34 cellular contexts compared by ENCODE assay signal in genomic region chr12:32343496-32343895, GRCh38.
"Had no signal": no experiment of that assay in that cellular context is flagged by ENCODE, and none has a peak within 500 bp of the region (broad histone marks: within the 10 kb centered on the region; RNA-seq: fewer than 3 reads in every experiment).

No MANE protein-coding gene starts in this region.

- H3K36me3 ChIP-seq: adrenal gland, cardiac muscle cell, suprapubic skin had no signal

- H3K4me3 Mint-ChIP-seq: activated CD4-positive, alpha-beta memory T cell treated with anti-CD3 and anti-CD28 coated beads for 36 hours; activated CD4-positive, alpha-beta T cell treated with anti-CD3 and anti-CD28 coated beads, Interleukin-2, amount 10 ng/mL, durations not matched to agents 24 days and 14 days; activated naive CD8-positive, alpha-beta T cell; activated T-cell treated with anti-CD3 and anti-CD28 coated beads, Interleukin-2, amount 50 U/mL, for 24 hours; brain; effector memory CD8-positive, alpha-beta T cell; memory B cell; naive thymus-derived CD4-positive, alpha-beta T cell; stimulated activated memory B cell treated with anti-CD40 and anti-IgM and Interleukin-4, amounts not matched to agents 10 μg/mL and 1 μg/mL and 100 μg/mL, for 72 hours had no signal

- FAIRE-seq: keratinocyte, TTC549 had no signal

- H2AFZ ChIP-seq: parathyroid adenoma had no signal

- H3K4me2 ChIP-seq: smooth muscle cell had no signal

- H3K4me1 Mint-ChIP-seq: activated CD4-positive, alpha-beta T cell treated with anti-CD3 and anti-CD28 coated beads, Interleukin-2, amount 10 ng/mL, durations not matched to agents 24 days and 14 days; brain; naive thymus-derived CD4-positive, alpha-beta T cell; stimulated activated memory B cell treated with anti-CD40 and anti-IgM and Interleukin-4, amounts not matched to agents 10 μg/mL and 1 μg/mL and 100 μg/mL, for 72 hours had no signal

- ATAC-seq: effector memory CD8-positive, alpha-beta T cell; gastroesophageal sphincter; left cardiac atrium; naive thymus-derived CD4-positive, alpha-beta T cell; psoas muscle; stimulated activated memory B cell treated with anti-CD40 and anti-IgM and Interleukin-4, amounts not matched to agents 10 μg/mL and 1 μg/mL and 100 μg/mL, for 72 hours had no signal

- H3K4me1 ChIP-seq: adrenal gland, ascending aorta, gastroesophageal sphincter, parathyroid adenoma, psoas muscle, suprapubic skin, tibial artery had no signal

- H3K27ac ChIP-seq: adrenal gland, ascending aorta, cardiac muscle cell, gastroesophageal sphincter, parathyroid adenoma, psoas muscle, suprapubic skin, tibial artery, VCaP had no signal

- H3K9me3 Mint-ChIP-seq: activated CD4-positive, alpha-beta memory T cell treated with anti-CD3 and anti-CD28 coated beads for 36 hours; activated CD4-positive, alpha-beta T cell treated with anti-CD3 and anti-CD28 coated beads, Interleukin-2, amount 10 ng/mL, durations not matched to agents 24 days and 14 days; activated T-cell treated with anti-CD3 and anti-CD28 coated beads, Interleukin-2, amount 50 U/mL, for 24 hours; activated T-helper 2 cell treated with anti-CD3 and anti-CD28 coated beads, Interferon-gamma antibody, Interleukin-2, Interleukin-4, amounts not matched to agents 10 μg/mL and 5 μg/mL and 100 μg/mL, durations not matched to agents 14 hours and 24 hours and 36 hours; brain; effector memory CD8-positive, alpha-beta T cell; memory B cell; naive thymus-derived CD4-positive, alpha-beta T cell; stimulated activated memory B cell treated with anti-CD40 and anti-IgM and Interleukin-4, amounts not matched to agents 10 μg/mL and 1 μg/mL and 100 μg/mL, for 72 hours had no signal

- H3K79me2 ChIP-seq: parathyroid adenoma had no signal

- H3K27ac Mint-ChIP-seq: activated CD4-positive, alpha-beta memory T cell treated with anti-CD3 and anti-CD28 coated beads for 36 hours; activated CD4-positive, alpha-beta T cell treated with anti-CD3 and anti-CD28 coated beads, Interleukin-2, amount 10 ng/mL, durations not matched to agents 24 days and 14 days; activated naive CD8-positive, alpha-beta T cell; activated T-cell treated with anti-CD3 and anti-CD28 coated beads, Interleukin-2, amount 50 U/mL, for 24 hours; activated T-helper 2 cell treated with anti-CD3 and anti-CD28 coated beads, Interferon-gamma antibody, Interleukin-2, Interleukin-4, amounts not matched to agents 10 μg/mL and 5 μg/mL and 100 μg/mL, durations not matched to agents 14 hours and 24 hours and 36 hours; effector memory CD8-positive, alpha-beta T cell; memory B cell; naive thymus-derived CD4-positive, alpha-beta T cell; stimulated activated memory B cell treated with anti-CD40 and anti-IgM and Interleukin-4, amounts not matched to agents 10 μg/mL and 1 μg/mL and 100 μg/mL, for 72 hours had no signal

- H3K4me3 ChIP-seq: adrenal gland, ascending aorta, cardiac muscle cell, gastroesophageal sphincter, psoas muscle, smooth muscle cell, suprapubic skin, tibial artery had no signal

- H3K9ac ChIP-seq: parathyroid adenoma had no signal

- H3K27me3 ChIP-seq: adrenal gland, ascending aorta, cardiac muscle cell, gastroesophageal sphincter, suprapubic skin, tibial artery had no signal

- H3K27me3 Mint-ChIP-seq: activated CD4-positive, alpha-beta memory T cell treated with anti-CD3 and anti-CD28 coated beads for 36 hours; activated CD4-positive, alpha-beta T cell treated with anti-CD3 and anti-CD28 coated beads, Interleukin-2, amount 10 ng/mL, durations not matched to agents 24 days and 14 days; activated naive CD8-positive, alpha-beta T cell; activated T-cell treated with anti-CD3 and anti-CD28 coated beads, Interleukin-2, amount 50 U/mL, for 24 hours; brain; effector memory CD8-positive, alpha-beta T cell; memory B cell; naive thymus-derived CD4-positive, alpha-beta T cell; stimulated activated memory B cell treated with anti-CD40 and anti-IgM and Interleukin-4, amounts not matched to agents 10 μg/mL and 1 μg/mL and 100 μg/mL, for 72 hours had no signal

- H3K9me3 ChIP-seq: adrenal gland, ascending aorta, gastroesophageal sphincter, psoas muscle, suprapubic skin, tibial artery had no signal

- DNase-seq: activated CD4-positive, alpha-beta memory T cell treated with anti-CD3 and anti-CD28 coated beads for 36 hours; activated CD4-positive, alpha-beta T cell treated with anti-CD3 and anti-CD28 coated beads, Interleukin-2, amount 10 ng/mL, durations not matched to agents 24 days and 14 days; activated CD4-positive, CD25-positive, alpha-beta regulatory T cell treated with anti-CD3 and anti-CD28 coated beads, Interleukin-2, amount 50 U/mL, for 72 hours; activated CD8-positive, alpha-beta memory T cell treated with anti-CD3 and anti-CD28 coated beads, Interleukin-2, amount 50 U/mL, for 4 hours; activated T-cell treated with anti-CD3 and anti-CD28 coated beads, Interleukin-2, amount 50 U/mL, for 24 hours; adrenal gland; cortex of kidney; effector memory CD8-positive, alpha-beta T cell; head of caudate nucleus; hippocampal formation; left cardiac atrium; midbrain; naive thymus-derived CD4-positive, alpha-beta T cell; occipital lobe; psoas muscle; stimulated activated CD4-positive, alpha-beta T cell treated with anti-CD3 and anti-CD28 coated beads, Interleukin-1b, Interleukin-23, amount 100 ng/mL, for 48 hours; stimulated activated CD4-positive, alpha-beta T cell treated with anti-CD3 and anti-CD28 coated beads, Interleukin-4, amount 100 ng/mL, for 4 hours; stimulated activated CD8-positive, alpha-beta memory T cell treated with anti-CD3 and anti-CD28 coated beads, Interleukin-4, amount 100 ng/mL, for 48 hours; T-helper 1 cell; tibial artery had no signal
